ENCODE assay signal across 1 cellular context in genomic region chr16:1527836-1528811, GRCh38.
TF ChIP-seq lines count a peak whose summit lies in the region.

No MANE protein-coding gene starts in this region.

TF ChIP-seq in K562, 482 proteins besides CTCF, POLR2A, EP300 and RAD21 (continued from another document and continues in another):
- TF ChIP-seq ZNF449 (CRISPR knock-in tag; IDR thresholded peaks at IDR 0.05) (no peak), HCFC1 (IDR thresholded peaks at IDR 0.05; ENCODE audit: low read depth, low read length) (no peak), FOXP1 (CRISPR knock-in tag; IDR thresholded peaks at IDR 0.05) (0 out of 2 replicates have a peak, but pooled peaks have one; percentile 40), NR2F6 (CRISPR knock-in tag; IDR thresholded peaks at IDR 0.05) (no peak), SLC30A9 (CRISPR knock-in tag; IDR thresholded peaks at IDR 0.05) (no peak), HINFP (tag; conservative IDR thresholded peaks at IDR 0.05; ENCODE audit: low read depth) (no peak), ZNF253 (CRISPR knock-in tag; conservative IDR thresholded peaks at IDR 0.05) (no peak), USF1 (CRISPR knock-in tag; IDR thresholded peaks at IDR 0.05) (peak; percentile 65; the same call in 1 of the 2 replicates), CBFA2T2 (conservative IDR thresholded peaks at IDR 0.05) (peak; percentile 52), ZNF41 (CRISPR knock-in tag; conservative IDR thresholded peaks at IDR 0.05) (no peak), TFAP4 (CRISPR knock-in tag; IDR thresholded peaks at IDR 0.05; ENCODE audit: borderline replicate concordance) (peak; percentile 36; the same call in 1 of the 2 replicates), ZBTB43 (CRISPR knock-in tag; IDR thresholded peaks at IDR 0.05) (peak; percentile 100), ZNF184 (CRISPR knock-in tag; IDR thresholded peaks at IDR 0.05) (no peak), STAG1 (CRISPR knock-in tag; IDR thresholded peaks at IDR 0.05; ENCODE audit: borderline replicate concordance) (peak; percentile 49), KLF13 (tag; IDR thresholded peaks at IDR 0.05; ENCODE audit: borderline replicate concordance, low read depth) (no peak), DNMT1 (IDR thresholded peaks at IDR 0.05) (no peak), NFIC (IDR thresholded peaks at IDR 0.05) (peak; percentile 63), SMARCB1 (IDR thresholded peaks at IDR 0.05; ENCODE audit: insufficient read length, low read depth) (no peak), MBD2 (IDR thresholded peaks at IDR 0.05; ENCODE audit: borderline replicate concordance, low read depth) (no peak), ZNF431 (CRISPR knock-in tag; IDR thresholded peaks at IDR 0.05) (no peak), HDGF (IDR thresholded peaks at IDR 0.05) (0 out of 2 replicates have a peak, but pooled peaks have one; percentile 51), SRF (CRISPR knock-in tag; IDR thresholded peaks at IDR 0.05) (no peak), SMARCA5 (IDR thresholded peaks at IDR 0.05) (peak; percentile 77; the same call in 1 of the 2 replicates), CBFA2T3 (IDR thresholded peaks at IDR 0.05) (peak; percentile 78), CREB5 (CRISPR knock-in tag; IDR thresholded peaks at IDR 0.05) (no peak), TCF3 (CRISPR knock-in tag; IDR thresholded peaks at IDR 0.05) (peak; percentile 78), ZNF445 (CRISPR knock-in tag; IDR thresholded peaks at IDR 0.05; ENCODE audit: low read depth) (no peak), KDM1A (IDR thresholded peaks at IDR 0.05) (peak in 1 of 2 experiments; percentile 99; a peak in 2 of 4 replicates), ZNF143 (CRISPR knock-in tag; IDR thresholded peaks at IDR 0.05) (no peak), ZNF174 (CRISPR knock-in tag; IDR thresholded peaks at IDR 0.05) (no peak), ZNF3 (CRISPR knock-in tag; IDR thresholded peaks at IDR 0.05) (no peak), VEZF1 (CRISPR knock-in tag; IDR thresholded peaks at IDR 0.05) (0 out of 2 replicates have a peak, but pooled peaks have one; percentile 12), ZFP36 (IDR thresholded peaks at IDR 0.05; ENCODE audit: low read depth, low read length, partially characterized antibody) (no peak), E2F1 (CRISPR knock-in tag; IDR thresholded peaks at IDR 0.05) (no peak), EGR1 (conservative IDR thresholded peaks at IDR 0.05) (peak; percentile 76), ZNF274 (IDR thresholded peaks at IDR 0.05; ENCODE audit: borderline replicate concordance, low read depth, low read length) (no peak), ZNF699 (CRISPR knock-in tag; IDR thresholded peaks at IDR 0.05; ENCODE audit: insufficient replicate concordance) (no peak), GABPB2 (CRISPR knock-in tag; conservative IDR thresholded peaks at IDR 0.05) (no peak), OTX1 (CRISPR knock-in tag; IDR thresholded peaks at IDR 0.05) (peak; percentile 5; the same call in 1 of the 2 replicates), ZSCAN32 (CRISPR knock-in tag; IDR thresholded peaks at IDR 0.05) (no peak), ZBTB12 (CRISPR knock-in tag; IDR thresholded peaks at IDR 0.05) (no peak), MYNN (IDR thresholded peaks at IDR 0.05) (peak; percentile 98), MYNN (CRISPR knock-in tag; IDR thresholded peaks at IDR 0.05) (no peak), FOXP4 (CRISPR knock-in tag; IDR thresholded peaks at IDR 0.05; ENCODE audit: borderline replicate concordance) (no peak), ZBTB11 (CRISPR knock-in tag; IDR thresholded peaks at IDR 0.05) (0 out of 6 replicates have a peak, but pooled peaks of 1 of the 3 experiments have one; percentile 29), RCOR1 (IDR thresholded peaks at IDR 0.05; ENCODE audit: borderline replicate concordance in 1 of 2, low read depth in 2 of 2, low read length in 2 of 2) (no peak), ELF4 (CRISPR knock-in tag; IDR thresholded peaks at IDR 0.05) (peak; percentile 81; the same call in 1 of the 2 replicates), ARID2 (IDR thresholded peaks at IDR 0.05) (peak; percentile 92), ZKSCAN3 (CRISPR knock-in tag; IDR thresholded peaks at IDR 0.05) (no peak), ADNP (tag; IDR thresholded peaks at IDR 0.05) (no peak), SAP30 (IDR thresholded peaks at IDR 0.05; ENCODE audit: borderline replicate concordance, insufficient read depth, low read depth, low read length, poor library complexity, severe bottlenecking) (no peak), NONO (IDR thresholded peaks at IDR 0.05; ENCODE audit: low read depth in 2 of 2, low read length in 1 of 2) (no peak; a peak in 1 of 4 replicates), RBM25 (IDR thresholded peaks at IDR 0.05; ENCODE audit: low read depth, low read length, severe bottlenecking) (no peak), CBX3 (IDR thresholded peaks at IDR 0.05; ENCODE audit: borderline replicate concordance in 1 of 2, low read length in 2 of 2) (no peak)
